Comparison of ENCODE assay signal across 18 cellular contexts in genomic region chr13:84607614-84608013, GRCh38.
A peak's percentile ranks its signal among the peaks of the same experiment; 100 is the strongest.
DNase-seq lines count a peak whose midpoint lies in the region; ATAC-seq and TF ChIP-seq lines count a peak whose summit lies in the region.
"Had no signal": no experiment of that assay in that cellular context is flagged by ENCODE, and none has a peak within 500 bp of the region (broad histone marks: within the 10 kb centered on the region; RNA-seq: fewer than 3 reads in every experiment).

No MANE protein-coding gene starts in this region.

- H3K27me3 Mint-ChIP-seq in MCF 10A (ENCODE audit: insufficient read depth, unreplicated experiment): no peaks in the 10 kb centered on the region
- H3K27me3 Mint-ChIP-seq: activated CD4-positive, alpha-beta T cell treated with anti-CD3 and anti-CD28 coated beads, Interleukin-2, amount 10 ng/mL, durations not matched to agents 7 days and 5 days had no signal

- no peak overlapping the region for H3K9ac ChIP-seq in adipocyte (ENCODE audit: low read length)

- POLR2A ChIA-PET in MCF 10A (lab: Yijun Ruan, JAX): no interaction called here

- no peaks in the 10 kb centered on the region for H3K36me3 ChIP-seq in breast epithelium
- H3K36me3 ChIP-seq in adipocyte (ENCODE audit: control insufficient read depth, insufficient read depth, low read length, severe bottlenecking): no peaks in the 10 kb centered on the region
- no peaks in the 10 kb centered on the region for H3K36me3 ChIP-seq in thoracic aorta
- H3K36me3 ChIP-seq: heart right ventricle, suprapubic skin had no signal

- H3K27ac Mint-ChIP-seq in MCF 10A (ENCODE audit: low read depth, unreplicated experiment): no peak overlapping the region
- H3K27ac Mint-ChIP-seq: activated CD4-positive, alpha-beta T cell treated with anti-CD3 and anti-CD28 coated beads, Interleukin-2, amount 10 ng/mL, durations not matched to agents 7 days and 5 days had no signal

- intact Hi-C loops in MCF 10A (cut with micrococcal nuclease): no loop called here
- intact Hi-C loops in breast epithelium (cut with DNase I; ENCODE audit: low total_unique reads): no loop called here

- no TSS peak for BruUV-seq in MCF 10A (replicated peaks; lab: Mats Ljungman, UMichigan)

- H3K4me3 ChIP-seq in breast epithelium: no peak overlapping the region
- H3K4me3 ChIP-seq in adipocyte (ENCODE audit: low read length): no peak overlapping the region
- H3K4me3 ChIP-seq in fibroblast of villous mesenchyme (ENCODE audit: low read depth, low read length): no peak overlapping the region
- H3K4me3 ChIP-seq in thoracic aorta: no peak overlapping the region
- H3K4me3 ChIP-seq: heart right ventricle, suprapubic skin had no signal

- H3K4me3 Mint-ChIP-seq in MCF 10A (ENCODE audit: unreplicated experiment): no peak overlapping the region
- H3K4me3 Mint-ChIP-seq: activated CD4-positive, alpha-beta T cell treated with anti-CD3 and anti-CD28 coated beads, Interleukin-2, amount 10 ng/mL, durations not matched to agents 7 days and 5 days had no signal

- peaks cover 2% of the 10 kb centered on the region for H3K36me3 Mint-ChIP-seq in MCF 10A (ENCODE audit: insufficient read depth, unreplicated experiment)

- peaks cover 21% of the 10 kb centered on the region for H3K4me1 Mint-ChIP-seq in MCF 10A (ENCODE audit: insufficient read depth, unreplicated experiment)
- H3K4me1 Mint-ChIP-seq: activated CD4-positive, alpha-beta T cell treated with anti-CD3 and anti-CD28 coated beads, Interleukin-2, amount 10 ng/mL, durations not matched to agents 7 days and 5 days had no signal

- H3K4me1 ChIP-seq in breast epithelium: no peaks in the 10 kb centered on the region
- H3K4me1 ChIP-seq in adipocyte (ENCODE audit: control insufficient read depth, insufficient read depth, low read length): peaks cover 10% of the 10 kb centered on the region
- H3K4me1 ChIP-seq in thoracic aorta (ENCODE audit: control insufficient read depth in 1 of 2, low read depth in 2 of 2): peaks cover 6 to 20% of the 10 kb centered on the region in 2 donors
- H3K4me1 ChIP-seq: suprapubic skin had no signal

- H3K9me3 ChIP-seq in breast epithelium (no peaks in the 10 kb centered on the region), adipocyte (ENCODE audit: control insufficient read depth, low read length) (no peaks in the 10 kb centered on the region), thoracic aorta (no peaks in the 10 kb centered on the region)
- H3K9me3 ChIP-seq: heart right ventricle, suprapubic skin had no signal

- TF ChIP-seq CTCF in MCF 10A (IDR thresholded peaks at IDR 0.05; ENCODE audit: unreplicated experiment) (no peak), breast epithelium (IDR thresholded peaks at IDR 0.05) (no peak), fibroblast of villous mesenchyme (IDR thresholded peaks at IDR 0.05; ENCODE audit: insufficient read depth, low read depth, low read length) (no peak), thoracic aorta (IDR thresholded peaks at IDR 0.05) (no peak)

- TF ChIP-seq POLR2A in breast epithelium (IDR thresholded peaks at IDR 0.05): no peak

- DNase-seq in MCF 10A (ENCODE audit: unreplicated experiment): peak; percentile 76
- no peak for DNase-seq in breast epithelium (ENCODE audit: low spot score in 2 of 2)
- peak; percentile 84 for DNase-seq in adipocyte (ENCODE audit: low read depth)
- peak; percentile 0 for DNase-seq in fibroblast of villous mesenchyme (ENCODE audit: low read depth)
- DNase-seq in thoracic aorta (ENCODE audit: low spot score): peak; percentile 6
- no peak for DNase-seq in OCI-M2 (lab: John Stamatoyannopoulos, UW; ENCODE audit: unreplicated experiment)
- no peak for DNase-seq in SIG-M5 treated with dmso at 0.1 percent for 504 hours (lab: John Stamatoyannopoulos, UW; ENCODE audit: unreplicated experiment)
- DNase-seq: 8988T; activated CD4-positive, alpha-beta T cell treated with anti-CD3 and anti-CD28 coated beads, Interleukin-2, amount 10 ng/mL, durations not matched to agents 7 days and 5 days; activated effector memory CD4-positive, alpha-beta T cell treated with anti-CD3 and anti-CD28 coated beads, Interleukin-2, amount 50 U/mL, for 16 hours; cortex of kidney; DMS79; heart right ventricle; mesendoderm; NCI-H1048; SW 1271 had no signal

- CTCF ChIA-PET in MCF 10A (lab: Yijun Ruan, JAX): interaction anchor here (0.6 kb wide), 1 partner anchor 358 kb away, joined by 3 read pairs; no protein-coding TSS in a partner anchor

- ATAC-seq in thoracic aorta (ENCODE audit: insufficient number of reproducible peaks, low FRiP score, low read depth): peak; percentile 50
- no peak for ATAC-seq in HG02588 (IDR thresholded peaks at IDR 0.05; ENCODE audit: unreplicated experiment)

- H3K27ac ChIP-seq in breast epithelium (no peak overlapping the region), thoracic aorta (peak overlapping the region; percentile 15 to 47)
- H3K27ac ChIP-seq: heart right ventricle, suprapubic skin had no signal

- H3K27me3 ChIP-seq in breast epithelium (no peaks in the 10 kb centered on the region), adipocyte (replicated peaks; ENCODE audit: control insufficient read depth, insufficient read depth, low read length) (no peaks in the 10 kb centered on the region), thoracic aorta (replicated peaks; ENCODE audit: insufficient read depth) (no peaks in the 10 kb centered on the region)
- H3K27me3 ChIP-seq: heart right ventricle, suprapubic skin had no signal

- H3K9me3 Mint-ChIP-seq in MCF 10A (ENCODE audit: unreplicated experiment): no peaks in the 10 kb centered on the region
- H3K9me3 Mint-ChIP-seq: activated CD4-positive, alpha-beta T cell treated with anti-CD3 and anti-CD28 coated beads, Interleukin-2, amount 10 ng/mL, durations not matched to agents 7 days and 5 days had no signal

Comparison
In these comparisons a context has a peak if more than half of its experiments do, and no peak if none do; other contexts are left out.
1. DNase-seq: peak in MCF 10A (single experiment), adipocyte (single experiment), fibroblast of villous mesenchyme (single experiment) and thoracic aorta (single experiment); none in breast epithelium (0 of 2), OCI-M2 (single experiment) and SIG-M5 treated with dmso at 0.1 percent for 504 hours (single experiment).
2. H3K27ac ChIP-seq: peak in thoracic aorta (2 of 2); none in breast epithelium (0 of 2).